Comparison of ENCODE assay signal across 9 cellular contexts in the genomic region with DNA sequence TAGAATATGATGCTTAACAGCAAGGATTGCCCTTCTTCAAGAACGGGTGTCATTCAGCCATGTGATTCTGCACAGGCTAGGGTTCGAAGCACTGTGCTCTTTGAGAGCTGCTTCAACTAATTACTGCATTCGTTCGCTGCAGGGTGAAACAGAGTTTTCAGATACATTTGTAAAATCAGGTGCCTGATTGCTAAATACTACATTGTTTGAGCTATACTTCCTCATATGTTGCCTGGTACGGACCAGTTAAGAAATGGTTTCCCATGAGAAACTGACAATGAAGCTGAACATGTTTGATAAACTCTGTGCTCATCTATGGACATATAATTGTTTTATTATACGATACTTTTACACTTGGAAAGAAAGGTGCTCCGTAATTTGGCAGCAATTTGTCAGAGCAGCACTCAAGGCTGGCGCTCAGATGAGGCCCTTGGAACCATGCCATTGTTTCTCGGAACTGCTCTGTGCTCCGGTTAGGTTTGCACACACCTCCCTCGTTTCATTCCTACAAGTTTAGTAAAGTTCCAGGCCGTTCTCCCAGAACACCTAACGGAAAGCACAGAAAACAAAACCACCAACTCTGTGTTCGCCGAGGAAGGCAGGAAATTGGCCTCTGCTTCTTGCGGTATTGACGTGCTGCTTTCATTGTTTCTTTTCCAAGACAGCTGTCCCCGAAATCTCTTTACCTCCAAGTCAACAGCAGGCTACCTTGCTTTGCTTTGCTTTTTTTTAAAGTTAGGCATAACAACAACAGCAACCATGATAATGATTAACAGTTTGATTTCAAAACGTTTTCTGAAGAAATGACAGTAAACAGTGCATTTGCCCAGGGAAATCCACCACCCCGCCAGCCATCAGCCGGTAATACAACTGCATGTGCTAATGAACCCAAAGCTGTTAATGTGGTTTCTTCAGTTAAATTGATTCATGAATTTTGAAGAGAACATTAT.
DNase-seq lines count a peak whose midpoint lies in the region; ATAC-seq, FAIRE-seq and TF ChIP-seq lines count a peak whose summit lies in the region.
"Had no signal": no experiment of that assay in that cellular context is flagged by ENCODE, and none has a peak within 500 bp of the region (broad histone marks: within the 10 kb centered on the region; RNA-seq: fewer than 3 reads in every experiment).

No MANE protein-coding gene starts in this region.

- no peak for TF ChIP-seq RAD21 in SK-N-SH (IDR thresholded peaks at IDR 0.05; ENCODE audit: low read length)

- H3K4me3 ChIP-seq in epithelial cell of esophagus (ENCODE audit: low read length) (no peak overlapping the region), neuronal stem cell (ENCODE audit: low read length in 2 of 2) (no peak overlapping the region), SK-N-SH (ENCODE audit: low read depth in 2 of 2, low read length in 1 of 2) (no peak overlapping the region)

- peaks cover 70% of the 10 kb centered on the region for H3K36me3 Mint-ChIP-seq in CD4-positive, alpha-beta T cell (ENCODE audit: low read depth)

- ATAC-seq in CD4-positive, alpha-beta T cell (ENCODE audit: poor library complexity) = no peak
- ATAC-seq in GM18909 (IDR thresholded peaks at IDR 0.05; ENCODE audit: poor library complexity, unreplicated experiment) = no peak

- H3K4me1 ChIP-seq in neuronal stem cell (ENCODE audit: control insufficient read depth in 2 of 2, insufficient read depth in 1 of 2, low read depth in 1 of 2, low read length in 2 of 2) = peaks cover 0 to 4% of the 10 kb centered on the region in 2 donors
- no peaks in the 10 kb centered on the region; a peak in 1 of 4 replicates for H3K4me1 ChIP-seq in SK-N-SH (ENCODE audit: control insufficient read depth in 1 of 2, insufficient read depth in 2 of 2, low read depth in 1 of 2, low read length in 1 of 2)

- H3K4me2 ChIP-seq in neuronal stem cell (ENCODE audit: insufficient read depth, low read length, poor library complexity, severe bottlenecking) = no peak overlapping the region
- no peak overlapping the region for H3K4me2 ChIP-seq in SK-N-SH

- no peak for TF ChIP-seq POLR2A in GM12892 (IDR thresholded peaks at IDR 0.05; ENCODE audit: low read depth, low read length)

- no peaks in the 10 kb centered on the region for H3K79me2 ChIP-seq in SK-N-SH (ENCODE audit: insufficient read depth)

- peaks cover 9% of the 10 kb centered on the region for H3K9me3 Mint-ChIP-seq in CD4-positive, alpha-beta T cell

- no peaks in the 10 kb centered on the region for H3K27me3 Mint-ChIP-seq in CD4-positive, alpha-beta T cell

- peak overlapping the region; percentile 56 for H3K4me3 Mint-ChIP-seq in CD4-positive, alpha-beta T cell

- no peak overlapping the region for H2AK5ac ChIP-seq in neuronal stem cell (ENCODE audit: low read depth, low read length)

- no peak for TF ChIP-seq EP300 in SK-N-SH (IDR thresholded peaks at IDR 0.05; ENCODE audit: borderline replicate concordance in 1 of 2, low read depth in 1 of 2, low read length in 1 of 2)

- no peaks in the 10 kb centered on the region for H3K9me2 ChIP-seq in SK-N-SH

- FAIRE-seq in GM12892 (lab: Jason Lieb, UNC) = no peak

- peaks cover 14% of the 10 kb centered on the region for H3K4me1 Mint-ChIP-seq in CD4-positive, alpha-beta T cell (ENCODE audit: low read depth)

- H2BK12ac ChIP-seq in neuronal stem cell (ENCODE audit: low read length) = no peak overlapping the region

- H3K27ac ChIP-seq in CD4-positive, alpha-beta T cell (ENCODE audit: low read depth, low read length) = no peak overlapping the region
- peak overlapping the region; percentile 51 for H3K27ac ChIP-seq in neuronal stem cell (replicated peaks; ENCODE audit: low read length)
- H3K27ac ChIP-seq in SK-N-SH (ENCODE audit: low read depth in 2 of 2, low read length in 1 of 2) = no peak overlapping the region

- H2AFZ ChIP-seq in neuronal stem cell (ENCODE audit: low read length) (no peak overlapping the region), SK-N-SH (ENCODE audit: low read depth) (no peak overlapping the region)

- intact Hi-C loops in CD4-positive, alpha-beta T cell (cut with DNase I, micrococcal nuclease) = no loop called here

- no CpG with 5 or more reads among the region's 21 CpGs for WGBS in neuronal stem cell (ENCODE audit: extremely low coverage in 2 of 2, insufficient read length in 2 of 2, insufficient replicate concordance in 1 of 2), 2 donors
- 58% methylated on average over 21 of the region's 21 CpGs for WGBS in SK-N-SH (ENCODE audit: low lambda C conversion rate)

- POLR2A ChIA-PET in CD4-positive, alpha-beta T cell (lab: Charles Lee) = no interaction called here
- POLR2A ChIA-PET in SK-N-SH (lab: Yijun Ruan, JAX) = no interaction called here

- no peak overlapping the region for H3K4ac ChIP-seq in neuronal stem cell (ENCODE audit: low read length)

- no peaks in the 10 kb centered on the region for H3K36me3 ChIP-seq in neuronal stem cell (replicated peaks in 1 of 2; ENCODE audit: control insufficient read depth in 2 of 2, insufficient read depth in 2 of 2, low read length in 2 of 2)
- no peaks in the 10 kb centered on the region for H3K36me3 ChIP-seq in SK-N-SH (replicated peaks in 1 of 2; ENCODE audit: control insufficient read depth in 1 of 2, insufficient read depth in 2 of 2, low read length in 1 of 2)

- no peak overlapping the region for H3K14ac ChIP-seq in neuronal stem cell (ENCODE audit: low read length)

- H3K27ac Mint-ChIP-seq in CD4-positive, alpha-beta T cell = no peak overlapping the region

- H3F3A ChIP-seq in SK-N-SH (replicated peaks; ENCODE audit: insufficient read depth) = no peaks in the 10 kb centered on the region

- no peak overlapping the region for H3K18ac ChIP-seq in neuronal stem cell (ENCODE audit: low read length)

- H2BK15ac ChIP-seq in neuronal stem cell (ENCODE audit: low read length) = no peak overlapping the region

- H4K20me1 ChIP-seq in SK-N-SH (ENCODE audit: insufficient read depth) = no peaks in the 10 kb centered on the region

- H4K91ac ChIP-seq in neuronal stem cell (ENCODE audit: low read depth, low read length, poor library complexity) = no peak overlapping the region

- H3K27me3 ChIP-seq in CD4-positive, alpha-beta T cell (ENCODE audit: control insufficient read depth, insufficient read depth, low read length) = no peaks in the 10 kb centered on the region
- H3K27me3 ChIP-seq in neuronal stem cell (ENCODE audit: control insufficient read depth in 3 of 3, insufficient read depth in 3 of 3, low read depth in 1 of 3, low read length in 3 of 3) (no peaks in the 10 kb centered on the region), SK-N-SH (ENCODE audit: insufficient read depth) (no peaks in the 10 kb centered on the region)

- no peak overlapping the region for H3K23ac ChIP-seq in neuronal stem cell (ENCODE audit: low read depth, low read length, poor library complexity)

- peaks cover 16% of the 10 kb centered on the region for H3K9me3 ChIP-seq in CD4-positive, alpha-beta T cell (ENCODE audit: control insufficient read depth, low read length)
- peaks cover 0 to 2% of the 10 kb centered on the region in 2 donors for H3K9me3 ChIP-seq in neuronal stem cell (replicated peaks in 1 of 2; ENCODE audit: control insufficient read depth in 2 of 2, insufficient read depth in 1 of 2, low read depth in 1 of 2, low read length in 2 of 2)
- 0 out of 2 replicates have a peak, but pooled peaks cover 10% of the 10 kb centered on the region for H3K9me3 ChIP-seq in SK-N-SH

- H3K79me1 ChIP-seq in neuronal stem cell (ENCODE audit: low read depth, low read length) = no peaks in the 10 kb centered on the region

- DNase-seq in CD4-positive, alpha-beta T cell = no peak
- DNase-seq in KG1 (lab: John Stamatoyannopoulos, UW) (peak; percentile 10), epithelial cell of esophagus (ENCODE audit: low read depth) (peak; percentile 9), neuronal stem cell (ENCODE audit: low spot score) (no peak), HK-2 (ENCODE audit: unreplicated experiment) (no peak), GM12892 (ENCODE audit: insufficient read length) (no peak), SK-N-SH (no peak)
- DNase-seq: NCI-H526 treated with DMSO at 0.1 percent for 48 hours had no signal

- CTCF ChIA-PET in CD4-positive, alpha-beta T cell (lab: Charles Lee) = no interaction called here
- CTCF ChIA-PET in SK-N-SH (lab: Yijun Ruan, JAX) = no interaction called here

- no peak overlapping the region for H2BK5ac ChIP-seq in neuronal stem cell (ENCODE audit: low read length)

- H4K8ac ChIP-seq in neuronal stem cell (ENCODE audit: low read depth, low read length) = no peak overlapping the region

- H2BK120ac ChIP-seq in neuronal stem cell (ENCODE audit: low read depth, low read length) = no peak overlapping the region

- no peak for TF ChIP-seq CTCF in CD4-positive, alpha-beta T cell (IDR thresholded peaks at IDR 0.05)
- TF ChIP-seq CTCF in epithelial cell of esophagus (IDR thresholded peaks at IDR 0.05; ENCODE audit: insufficient read depth, low read depth, low read length, missing control alignments) = no peak
- no peak for TF ChIP-seq CTCF in SK-N-SH (IDR thresholded peaks at IDR 0.05)

- H3K9ac ChIP-seq in neuronal stem cell (ENCODE audit: low read depth, low read length, poor library complexity) (no peak overlapping the region), SK-N-SH (no peak overlapping the region)

TF ChIP-seq in SK-N-SH, 30 proteins besides CTCF, POLR2A, EP300 and RAD21 (continues in another document):
- no peak for TF ChIP-seq RFX5 (IDR thresholded peaks at IDR 0.05; ENCODE audit: low read length)
- TF ChIP-seq RXRA (IDR thresholded peaks at IDR 0.05; ENCODE audit: borderline replicate concordance, low read depth) = no peak
- no peak for TF ChIP-seq TCF12 (IDR thresholded peaks at IDR 0.05)
- no peak for TF ChIP-seq NFIC (IDR thresholded peaks at IDR 0.05; ENCODE audit: borderline replicate concordance)
- no peak for TF ChIP-seq YY1 (IDR thresholded peaks at IDR 0.05; ENCODE audit: low read depth)
- no peak for TF ChIP-seq JUND (IDR thresholded peaks at IDR 0.05)
- TF ChIP-seq ELF1 (IDR thresholded peaks at IDR 0.05) = no peak
- no peak for TF ChIP-seq FOXM1 (IDR thresholded peaks at IDR 0.05; ENCODE audit: low read depth)
- no peak for TF ChIP-seq FOSL2 (IDR thresholded peaks at IDR 0.05; ENCODE audit: borderline replicate concordance, low read depth)
- TF ChIP-seq RCOR1 (IDR thresholded peaks at IDR 0.05; ENCODE audit: low read length) = no peak
- TF ChIP-seq SMC3 (IDR thresholded peaks at IDR 0.05; ENCODE audit: low read depth, low read length) = no peak
- no peak for TF ChIP-seq GATA2 (CRISPR knock-in tag; IDR thresholded peaks at IDR 0.05)
- TF ChIP-seq FOXJ3 (CRISPR knock-in tag; IDR thresholded peaks at IDR 0.05) = no peak
- TF ChIP-seq GABPA (IDR thresholded peaks at IDR 0.05; ENCODE audit: low read depth) = no peak
- no peak for TF ChIP-seq EZH2phosphoT487 (IDR thresholded peaks at IDR 0.05; ENCODE audit: borderline replicate concordance, low read depth)

Comparison
In these comparisons a context has a peak if more than half of its experiments do, and no peak if none do; other contexts are left out.
1. DNase-seq: peak in KG1 (single experiment) and epithelial cell of esophagus (single experiment); none in CD4-positive, alpha-beta T cell (0 of 10), neuronal stem cell (single experiment), HK-2 (single experiment), GM12892 (single experiment) and SK-N-SH (single experiment).